16 cellular contexts compared by ENCODE assay signal in the genomic region with DNA sequence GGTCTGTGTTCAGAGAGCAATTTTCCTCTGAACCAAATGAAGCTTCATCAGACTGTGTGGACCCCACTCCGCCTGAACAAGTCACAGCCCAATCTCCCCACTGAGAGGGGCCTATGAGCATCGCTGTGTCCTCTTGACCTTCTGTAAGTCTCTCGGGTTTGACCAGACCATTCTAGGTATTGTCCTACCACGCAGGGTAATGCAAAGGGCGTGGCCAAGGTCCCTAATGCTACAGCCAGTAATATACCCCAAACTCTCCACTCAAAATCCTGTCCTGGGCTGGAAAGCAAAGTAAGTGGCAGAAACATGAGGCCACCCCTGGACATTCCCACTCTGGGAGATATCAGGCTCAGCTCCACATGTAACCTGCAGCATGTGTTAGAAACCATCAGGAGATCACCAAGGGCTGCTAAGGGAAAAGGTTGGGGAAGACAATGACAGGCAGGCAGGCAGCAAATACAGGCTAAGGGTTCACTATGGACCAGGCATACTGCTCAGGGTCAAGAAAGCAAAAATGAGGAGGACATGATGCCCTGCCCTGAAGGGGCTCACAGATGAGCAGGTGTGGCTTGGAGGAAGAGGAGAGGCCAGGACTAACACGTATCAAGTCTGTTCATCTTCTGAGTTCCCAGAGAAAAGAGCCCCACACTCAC. TPM values are rescaled to one million over a fixed set of nuclear protein-coding genes. Genes with fewer than 3 reads are reported as not detected.
DNase-seq lines count a peak whose midpoint lies in the region; ATAC-seq, FAIRE-seq and TF ChIP-seq lines count a peak whose summit lies in the region.
"Had no signal": no experiment of that assay in that cellular context is flagged by ENCODE, and none has a peak within 500 bp of the region (broad histone marks: within the 10 kb centered on the region; RNA-seq: fewer than 3 reads in every experiment).

No MANE protein-coding gene starts in this region.

- POLR2A ChIA-PET in HepG2 (lab: Yijun Ruan, JAX), result interaction anchor here (0.9 to 4.1 kb wide), 13 partner anchors 9 to 162 kb away, joined by 3 to 20 read pairs (median 4); partner anchors contain the start of gene HSP90AB1

- H3K4me3 Mint-ChIP-seq in activated T-helper 17 cell treated with anti-CD3 and anti-CD28 coated beads, Interleukin-2, amount 50 U/mL, for 72 hours, result no peak overlapping the region
- H3K4me3 Mint-ChIP-seq in neural crest cell (no peak overlapping the region), type B pancreatic cell (no peak overlapping the region)
- H3K4me3 Mint-ChIP-seq: CD4-positive, alpha-beta T cell; H9 had no signal

- TF ChIP-seq EP300 in HepG2 (IDR thresholded peaks at IDR 0.05; ENCODE audit: low read depth in 2 of 2, low read length in 2 of 2), result no peak
- no peak for TF ChIP-seq EP300 in HepG2 (CRISPR knock-in tag; IDR thresholded peaks at IDR 0.05; ENCODE audit: borderline replicate concordance)

- H2AFZ ChIP-seq in HepG2 (ENCODE audit: low read length) (no peak overlapping the region), mammary epithelial cell (ENCODE audit: low read depth, low read length) (no peak overlapping the region)

- H3K9ac ChIP-seq in HepG2 (ENCODE audit: insufficient read depth, low read depth, low read length) (no peak overlapping the region), mammary epithelial cell (ENCODE audit: insufficient read depth, low read length) (no peak overlapping the region)

- 85% methylated on average over 3 of the region's 6 CpGs for WGBS in HepG2 (ENCODE audit: low lambda C conversion rate)
- 91% methylated on average over 3 of the region's 6 CpGs for WGBS in right lobe of liver (ENCODE audit: insufficient coverage, low coverage, low lambda C conversion rate, missing lambda C conversion rate)
- 98% methylated on average over 6 of the region's 6 CpGs for WGBS in mammary epithelial cell (ENCODE audit: low coverage, missing lambda C conversion rate)

- H3K79me2 ChIP-seq in HepG2 (ENCODE audit: insufficient read depth, low read length) (no peaks in the 10 kb centered on the region), mammary epithelial cell (ENCODE audit: insufficient read depth, low read length) (no peaks in the 10 kb centered on the region)

- ATAC-seq in HepG2 (no peak), right lobe of liver (no peak)
- ATAC-seq in activated T-helper 17 cell treated with anti-CD3 and anti-CD28 coated beads, Interleukin-2, amount 50 U/mL, for 72 hours (replicated peaks), result no peak

- H3K4me1 ChIP-seq in HepG2 (ENCODE audit: insufficient read depth, low read length) (peaks cover 84% of the 10 kb centered on the region), right lobe of liver (peaks cover 0 to 25% (median 5%) of the 10 kb centered on the region in 4 donors), mammary epithelial cell (ENCODE audit: insufficient read depth, low read length) (no peaks in the 10 kb centered on the region)

- no peak for DNase-seq in HepG2 (ENCODE audit: low spot score)
- no peak for DNase-seq in right lobe of liver
- DNase-seq in neural crest cell (ENCODE audit: low read depth, low spot score), result no peak
- DNase-seq in type B pancreatic cell (ENCODE audit: extremely low spot score, unreplicated experiment), result no peak
- no peak for DNase-seq in globus pallidus (ENCODE audit: low spot score)
- no peak for DNase-seq in mammary epithelial cell
- no peak for DNase-seq in T-helper 1 cell
- DNase-seq: 8988T; BE2C; C1 segment of cervical spinal cord; CD4-positive, alpha-beta T cell; DMS79 treated with DMSO at 0.1 percent for 48 hours; GF-D8; H9 had no signal

- no peaks in the 10 kb centered on the region for H3K4me1 Mint-ChIP-seq in activated T-helper 17 cell treated with anti-CD3 and anti-CD28 coated beads, Interleukin-2, amount 50 U/mL, for 72 hours
- H3K4me1 Mint-ChIP-seq in neural crest cell (peaks cover 4% of the 10 kb centered on the region), type B pancreatic cell (ENCODE audit: unreplicated experiment) (peaks cover 5% of the 10 kb centered on the region)

- dilution Hi-C loops in mammary epithelial cell (cut with HindIII; ENCODE audit: low sequenced_read_pairs), result no loop called here

- H3K4me2 ChIP-seq in HepG2 (ENCODE audit: low read depth, low read length), result peak overlapping the region; percentile 66
- no peak overlapping the region for H3K4me2 ChIP-seq in mammary epithelial cell (ENCODE audit: insufficient read depth, low read depth, low read length)

- no TSS peak for BruUV-seq in HepG2 (replicated peaks; lab: Mats Ljungman, UMichigan)
- BruUV-seq in mammary epithelial cell (replicated peaks; lab: Mats Ljungman, UMichigan), result no TSS peak

- H3K27ac Mint-ChIP-seq in activated T-helper 17 cell treated with anti-CD3 and anti-CD28 coated beads, Interleukin-2, amount 50 U/mL, for 72 hours, result peak overlapping the region; percentile 22
- H3K27ac Mint-ChIP-seq in neural crest cell (ENCODE audit: unreplicated experiment) (peak overlapping the region; percentile 68), type B pancreatic cell (peak overlapping the region; percentile 57)
- H3K27ac Mint-ChIP-seq: CD4-positive, alpha-beta T cell had no signal

- H3K36me3 Mint-ChIP-seq in activated T-helper 17 cell treated with anti-CD3 and anti-CD28 coated beads, Interleukin-2, amount 50 U/mL, for 72 hours (ENCODE audit: low read depth), result no peaks in the 10 kb centered on the region
- no peaks in the 10 kb centered on the region for H3K36me3 Mint-ChIP-seq in neural crest cell (ENCODE audit: low read depth)
- H3K36me3 Mint-ChIP-seq in type B pancreatic cell, result peaks cover 10% of the 10 kb centered on the region

- TF ChIP-seq RAD21 in HepG2 (CRISPR knock-in tag; IDR thresholded peaks at IDR 0.05), result no peak

- H3K27me3 ChIP-seq in HepG2 (ENCODE audit: control insufficient read depth in 1 of 2, insufficient read depth in 2 of 2, low read length in 2 of 2) (no peaks in the 10 kb centered on the region), right lobe of liver (no peaks in the 10 kb centered on the region), mammary epithelial cell (ENCODE audit: insufficient read depth, low read length) (no peaks in the 10 kb centered on the region)
- H3K27me3 ChIP-seq: BE2C had no signal

- TF ChIP-seq POLR2A in HepG2 (IDR thresholded peaks at IDR 0.05; ENCODE audit: insufficient read depth in 1 of 2, low read depth in 2 of 2, low read length in 2 of 2), result no peak
- TF ChIP-seq POLR2A in right lobe of liver (IDR thresholded peaks at IDR 0.05), result no peak

- H3K36me3 ChIP-seq in HepG2 (replicated peaks in 1 of 2; ENCODE audit: control insufficient read depth in 1 of 2, insufficient read depth in 2 of 2, low read length in 2 of 2) (no peaks in the 10 kb centered on the region; a peak in 1 of 5 replicates), right lobe of liver (no peaks in the 10 kb centered on the region), mammary epithelial cell (ENCODE audit: insufficient read depth, low read length) (peaks cover 2% of the 10 kb centered on the region)

- H3K27ac ChIP-seq in HepG2 (ENCODE audit: extremely low read length, insufficient read depth, low read length) (peak overlapping the region; percentile 71), right lobe of liver (no peak overlapping the region), mammary epithelial cell (ENCODE audit: insufficient read depth, low read depth, low read length) (no peak overlapping the region)

- FAIRE-seq in HepG2 (lab: Jason Lieb, UNC), result no peak
- FAIRE-seq: H1 had no signal

- H3K27me3 Mint-ChIP-seq in activated T-helper 17 cell treated with anti-CD3 and anti-CD28 coated beads, Interleukin-2, amount 50 U/mL, for 72 hours, result no peaks in the 10 kb centered on the region
- H3K27me3 Mint-ChIP-seq in neural crest cell (ENCODE audit: low read depth), result no peaks in the 10 kb centered on the region
- no peaks in the 10 kb centered on the region for H3K27me3 Mint-ChIP-seq in type B pancreatic cell
- H3K27me3 Mint-ChIP-seq: CD4-positive, alpha-beta T cell had no signal

- TF ChIP-seq CTCF in HepG2 (CRISPR knock-in tag; IDR thresholded peaks at IDR 0.05), result no peak
- no peak for TF ChIP-seq CTCF in right lobe of liver (IDR thresholded peaks at IDR 0.05)
- TF ChIP-seq CTCF in neural crest cell (conservative IDR thresholded peaks at IDR 0.05), result no peak
- TF ChIP-seq CTCF in type B pancreatic cell (conservative IDR thresholded peaks at IDR 0.05), result no peak
- no peak for TF ChIP-seq CTCF in mammary epithelial cell (conservative IDR thresholded peaks at IDR 0.05 in 1 of 2, IDR thresholded peaks at IDR 0.05 in 1 of 2; ENCODE audit: extremely low read depth in 1 of 2, insufficient read depth in 1 of 2, low read depth in 1 of 2, low read length in 2 of 2)

- in situ Hi-C loops in HepG2 (cut with HindIII; ENCODE audit: extremely low pct_ligation_motif_present, low pct_unique_long_range_greater_than_20kb), result no loop called here
- in situ Hi-C loops in mammary epithelial cell (cut with MboI; ENCODE audit: low sequenced_read_pairs in 2 of 2), result loop anchor here in 1 of 2 donors (25.0 kb wide), 1 partner anchor 143 kb away; the partner anchor contains the start of gene HSP90AB1

- no peaks in the 10 kb centered on the region for H3K9me3 ChIP-seq in HepG2 (ENCODE audit: low read length)
- H3K9me3 ChIP-seq in right lobe of liver, result no peaks in the 10 kb centered on the region
- no peaks in the 10 kb centered on the region for H3K9me3 ChIP-seq in mammary epithelial cell (replicated peaks; ENCODE audit: insufficient read depth, low read length)
- H3K9me3 ChIP-seq: BE2C had no signal

- H3K4me3 ChIP-seq in HepG2 (replicated peaks in 1 of 3; ENCODE audit: insufficient read depth in 1 of 3, low read depth in 2 of 3, low read length in 3 of 3) (no peak overlapping the region), right lobe of liver (no peak overlapping the region), mammary epithelial cell (replicated peaks in 1 of 3; ENCODE audit: insufficient read depth in 1 of 3, low read depth in 2 of 3, low read length in 3 of 3) (no peak overlapping the region)

- intact Hi-C loops in HepG2 (cut with micrococcal nuclease; ENCODE audit: unreplicated experiment), result loop anchor here (10.0 kb wide), 1 partner anchor 241 kb away; no protein-coding TSS in a partner anchor
- intact Hi-C loops in right lobe of liver (cut with DNase I), result no loop called here
- intact Hi-C loops in mammary epithelial cell (cut with micrococcal nuclease), result no loop called here

- CTCF ChIA-PET in HepG2 (lab: Yijun Ruan, JAX; ENCODE audit: low intra/inter-chr PET ratio, low total read pairs), result interaction anchor here (0.8 to 3.2 kb wide), 2 partner anchors 58 to 142 kb away, joined by 3 to 36 read pairs; no protein-coding TSS in a partner anchor
- CTCF ChIA-PET in mammary epithelial cell (lab: Charles Lee; ENCODE audit: low non-redundant PET), result no interaction called here

- H3K9me3 Mint-ChIP-seq in activated T-helper 17 cell treated with anti-CD3 and anti-CD28 coated beads, Interleukin-2, amount 50 U/mL, for 72 hours, result no peaks in the 10 kb centered on the region
- no peaks in the 10 kb centered on the region for H3K9me3 Mint-ChIP-seq in neural crest cell
- no peaks in the 10 kb centered on the region for H3K9me3 Mint-ChIP-seq in type B pancreatic cell
- H3K9me3 Mint-ChIP-seq: CD4-positive, alpha-beta T cell; H9 had no signal

- H4K20me1 ChIP-seq in HepG2 (ENCODE audit: insufficient read depth, low read length), result no peaks in the 10 kb centered on the region
- H4K20me1 ChIP-seq in mammary epithelial cell (ENCODE audit: insufficient read depth, low read length), result no peaks in the 10 kb centered on the region

RNA-seq across cellular contexts. Expression of gene MRPL14, which starts 33.4 kb away (rescaled TPM):
- total RNA-seq in HepG2 (2016; rRNA removed; fragmentation: Illumina TruSeq; extraction: Trizol) (178 and 191 TPM in 2 replicates), right lobe of liver (10 to 100 TPM; 26.5 to 70.0 (median 35.4) TPM), neural crest cell (62.9 and 65.5 TPM in 2 replicates), type B pancreatic cell (ENCODE audit: low replicate concordance) (45.5 and 53.7 TPM in 2 replicates), mammary epithelial cell (10 to 100 TPM; 57.2 to 82.0 TPM)
- 169 and 189 TPM in 2 replicates for total RNA-seq in HepG2 (2016; cell fraction: cytosol; rRNA removed; fragmentation: Illumina TruSeq; extraction: Trizol; ENCODE audit: low read depth)
- 186 and 208 TPM in 2 replicates for total RNA-seq in HepG2 (2016; cell fraction: insoluble cytoplasmic fraction; rRNA removed; fragmentation: Illumina TruSeq; extraction: Trizol)
- total RNA-seq in HepG2 (2016; cell fraction: membrane; rRNA removed; fragmentation: Illumina TruSeq; extraction: Trizol), result 148 and 200 TPM in 2 replicates
- total RNA-seq in HepG2 (2016; cell fraction: nucleus; rRNA removed; fragmentation: Illumina TruSeq; extraction: Trizol), result 65.1 and 65.8 TPM in 2 replicates
- polyA plus RNA-seq in HepG2 (2011; rRNA removed) (157 and 166 TPM in 2 replicates), mammary epithelial cell (110 TPM)
- 144 and 170 TPM in 2 replicates for polyA plus RNA-seq in HepG2 (2011; cell fraction: cytosol; rRNA removed)
- 42.8 and 46.0 TPM in 2 replicates for polyA plus RNA-seq in HepG2 (2011; cell fraction: nucleus; rRNA removed)
- polyA plus RNA-seq in HepG2 (2012), result 135 and 137 TPM in 2 replicates
- polyA plus RNA-seq in HepG2 (2016; cell fraction: cytosol; fragmentation: Illumina TruSeq; extraction: Trizol; ENCODE audit: low read depth), result 114 and 150 TPM in 2 replicates
- polyA plus RNA-seq in HepG2 (2016; cell fraction: insoluble cytoplasmic fraction; fragmentation: Illumina TruSeq; extraction: Trizol; ENCODE audit: low read depth), result 163 and 186 TPM in 2 replicates
- 111 and 143 TPM in 2 replicates for polyA plus RNA-seq in HepG2 (2016; cell fraction: membrane; fragmentation: Illumina TruSeq; extraction: Trizol; ENCODE audit: low read depth)
- 92.9 and 98.5 TPM in 2 replicates for polyA plus RNA-seq in HepG2 (2016; cell fraction: nucleus; fragmentation: Illumina TruSeq; extraction: Trizol; ENCODE audit: insufficient read depth, low read depth)
- 33.2 and 40.9 TPM in 2 replicates for polyA minus RNA-seq in HepG2 (2011; rRNA and poly(A)+ RNA removed; ENCODE audit: low replicate concordance)
- 22.7 and 28.4 TPM in 2 replicates for polyA minus RNA-seq in HepG2 (2011; cell fraction: cytosol; rRNA and poly(A)+ RNA removed)
- 20.0 and 21.5 TPM in 2 replicates for polyA minus RNA-seq in HepG2 (2011; cell fraction: nucleus; rRNA and poly(A)+ RNA removed)
- total RNA-seq in activated T-helper 17 cell treated with anti-CD3 and anti-CD28 coated beads, Interleukin-2, amount 50 U/mL, for 72 hours, result 10 to 100 TPM; 29.3 to 54.0 TPM
- 56.3 TPM for polyA minus RNA-seq in mammary epithelial cell

RNA-seq across cellular contexts. Expression of gene TMEM63B, which starts 33.5 kb away (rescaled TPM):
- total RNA-seq in HepG2 (2016; rRNA removed; fragmentation: Illumina TruSeq; extraction: Trizol), result 13.9 and 27.4 TPM in 2 replicates
- 5.1 and 5.8 TPM in 2 replicates for total RNA-seq in HepG2 (2016; cell fraction: cytosol; rRNA removed; fragmentation: Illumina TruSeq; extraction: Trizol; ENCODE audit: low read depth)
- 11.4 and 28.3 TPM in 2 replicates for total RNA-seq in HepG2 (2016; cell fraction: insoluble cytoplasmic fraction; rRNA removed; fragmentation: Illumina TruSeq; extraction: Trizol)
- 14.9 and 15.8 TPM in 2 replicates for total RNA-seq in HepG2 (2016; cell fraction: membrane; rRNA removed; fragmentation: Illumina TruSeq; extraction: Trizol)
- total RNA-seq in HepG2 (2016; cell fraction: nucleus; rRNA removed; fragmentation: Illumina TruSeq; extraction: Trizol), result 28.7 and 33.8 TPM in 2 replicates
- 75.8 and 83.8 TPM in 2 replicates for polyA plus RNA-seq in HepG2 (2011; rRNA removed)
- 81.0 and 82.0 TPM in 2 replicates for polyA plus RNA-seq in HepG2 (2011; cell fraction: cytosol; rRNA removed)
- polyA plus RNA-seq in HepG2 (2011; cell fraction: nucleus; rRNA removed), result 185 and 224 TPM in 2 replicates
- polyA plus RNA-seq in HepG2 (2012), result 37.7 and 41.7 TPM in 2 replicates
- 5.0 and 5.6 TPM in 2 replicates for polyA plus RNA-seq in HepG2 (2016; cell fraction: cytosol; fragmentation: Illumina TruSeq; extraction: Trizol; ENCODE audit: low read depth)
- polyA plus RNA-seq in HepG2 (2016; cell fraction: insoluble cytoplasmic fraction; fragmentation: Illumina TruSeq; extraction: Trizol; ENCODE audit: low read depth), result 13.6 and 16.8 TPM in 2 replicates
- polyA plus RNA-seq in HepG2 (2016; cell fraction: membrane; fragmentation: Illumina TruSeq; extraction: Trizol; ENCODE audit: low read depth), result 10.0 and 10.2 TPM in 2 replicates
- 69.5 and 76.1 TPM in 2 replicates for polyA plus RNA-seq in HepG2 (2016; cell fraction: nucleus; fragmentation: Illumina TruSeq; extraction: Trizol; ENCODE audit: insufficient read depth, low read depth)
- polyA minus RNA-seq in HepG2 (2011; rRNA and poly(A)+ RNA removed; ENCODE audit: low replicate concordance), result 62.2 and 179 TPM in 2 replicates
- 36.8 and 42.0 TPM in 2 replicates for polyA minus RNA-seq in HepG2 (2011; cell fraction: cytosol; rRNA and poly(A)+ RNA removed)
- 36.6 and 36.8 TPM in 2 replicates for polyA minus RNA-seq in HepG2 (2011; cell fraction: nucleus; rRNA and poly(A)+ RNA removed)
- total RNA-seq in right lobe of liver, result 10 to 100 TPM; 30.6 to 41.0 (median 36.8) TPM
- 10 to 100 TPM; 12.1 to 21.4 TPM for total RNA-seq in activated T-helper 17 cell treated with anti-CD3 and anti-CD28 coated beads, Interleukin-2, amount 50 U/mL, for 72 hours
- total RNA-seq in neural crest cell, result 47.0 and 51.2 TPM in 2 replicates
- 45.5 and 57.5 TPM in 2 replicates for total RNA-seq in type B pancreatic cell (ENCODE audit: low replicate concordance)
- 100 to 1,000 TPM; 121 to 182 TPM for total RNA-seq in mammary epithelial cell
- 141 TPM for polyA plus RNA-seq in mammary epithelial cell
- 256 TPM for polyA minus RNA-seq in mammary epithelial cell
